ENCODE assay signal across 17 cellular contexts in the genomic region with DNA sequence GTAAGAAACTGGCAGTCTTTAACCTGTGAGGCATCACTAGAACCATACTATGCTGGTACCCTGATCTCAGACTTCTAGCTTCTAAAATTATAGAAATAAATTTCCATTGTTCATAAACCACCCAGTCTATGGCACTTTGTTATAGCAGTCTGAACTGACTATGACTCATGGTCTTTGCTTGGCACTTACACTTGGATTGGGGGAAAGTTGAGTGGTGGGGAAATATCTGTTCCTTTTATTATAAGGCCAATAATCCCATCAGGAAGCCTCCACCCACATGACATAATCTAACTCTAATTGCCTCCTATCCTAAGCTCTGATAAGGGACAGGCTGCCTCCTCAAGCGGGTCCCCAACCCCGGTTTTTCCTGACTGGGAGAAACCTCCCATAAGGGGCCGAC.
"Had no signal": no experiment of that assay in that cellular context is flagged by ENCODE, and none has a peak within 500 bp of the region (broad histone marks: within the 10 kb centered on the region; RNA-seq: fewer than 3 reads in every experiment).

No MANE protein-coding gene starts in this region.

- H3K9me3 ChIP-seq: gastroesophageal sphincter, tibial nerve, uterus had no signal

- H3K36me3 ChIP-seq: gastroesophageal sphincter, heart left ventricle, left ventricle myocardium inferior, tibial nerve, uterus had no signal

- H3K4me1 ChIP-seq: gastroesophageal sphincter, heart left ventricle, left ventricle myocardium inferior, tibial nerve, uterus had no signal

- H3K27me3 ChIP-seq: gastroesophageal sphincter, heart left ventricle, tibial nerve, uterus had no signal

- FAIRE-seq: kidney had no signal

- H3K27ac ChIP-seq: gastroesophageal sphincter, heart left ventricle, left ventricle myocardium inferior, tibial nerve, uterus had no signal

- ATAC-seq: activated naive CD4-positive, alpha-beta T cell treated with anti-CD3 and anti-CD28 coated beads, Interleukin-2, amount 50 U/mL, for 72 hours; esophagus mucosa; gastroesophageal sphincter; heart left ventricle; stimulated activated naive CD8-positive, alpha-beta T cell treated with anti-CD3 and anti-CD28 coated beads, Interleukin-15, Interleukin-2, amounts not matched to agents 100 U/mL and 50 U/mL, for 24 hours had no signal

- H3K4me3 ChIP-seq: gastroesophageal sphincter, heart left ventricle, left ventricle myocardium inferior, tibial nerve, uterus had no signal

- DNase-seq: activated B cell treated with CpG ODN at 0.5 μM for 24 hours; activated CD4-positive, alpha-beta memory T cell treated with anti-CD3 and anti-CD28 coated beads for 36 hours; activated CD4-positive, alpha-beta T cell treated with anti-CD3 and anti-CD28 coated beads for 4 hours; activated gamma-delta T cell treated with Interleukin-2 at 50 U/mL for 16 hours; activated T-cell treated with anti-CD3 and anti-CD28 coated beads for 4 hours; effector CD4-positive, alpha-beta T cell; heart left ventricle; kidney; left ventricle myocardium inferior; mammary epithelial cell; midbrain; stimulated activated naive CD8-positive, alpha-beta T cell treated with anti-CD3 and anti-CD28 coated beads, Interleukin-15, Interleukin-2, amounts not matched to agents 100 U/mL and 50 U/mL, for 24 hours; uterus had no signal
